Comparison of ENCODE assay signal across 8 cellular contexts in genomic region chr4:102620697-102621497, GRCh38.
DNase-seq lines count a peak whose midpoint lies in the region; ATAC-seq and TF ChIP-seq lines count a peak whose summit lies in the region.

No MANE protein-coding gene starts in this region.

- H3K9me3 ChIP-seq in stomach, result no peaks in the 10 kb centered on the region

- H3K27ac ChIP-seq in stomach, result peak overlapping the region; percentile 71 to 84 (median 79)

- no peak for TF ChIP-seq EP300 in stomach (IDR thresholded peaks at IDR 0.05)

- peak; percentile 43 for TF ChIP-seq CTCF in GM12864 (IDR thresholded peaks at IDR 0.05; ENCODE audit: low read depth, low read length, missing control alignments)
- TF ChIP-seq CTCF in stomach (IDR thresholded peaks at IDR 0.05), result peak in 4 of 7 experiments; percentile 11 to 70 (median 42)

- TF ChIP-seq POLR2A in stomach (IDR thresholded peaks at IDR 0.05), result no peak

- H3K27me3 ChIP-seq in stomach, result no peaks in the 10 kb centered on the region

- intact Hi-C loops in stomach (cut with DNase I; ENCODE audit: low total_unique reads), result loop anchor here (10.0 kb wide), 2 partner anchors 166 to 384 kb away; no protein-coding TSS in a partner anchor

- DNase-seq in AML-193 (lab: John Stamatoyannopoulos, UW), result peak; percentile 30 to 34
- no peak for DNase-seq in GM12864 (ENCODE audit: low read depth)
- peak; percentile 13 for DNase-seq in NCI-H748 treated with DMSO at 0.1 percent for 48 hours (lab: John Stamatoyannopoulos, UW)
- peak; percentile 70 for DNase-seq in brain pericyte (ENCODE audit: low read depth, low spot score)
- DNase-seq in islet precursor cell, result peak; percentile 78
- peak; percentile 58 for DNase-seq in stomach

- H3K36me3 ChIP-seq in stomach, result peaks cover 0 to 15% (median 14%) of the 10 kb centered on the region in 4 donors

- ATAC-seq in HG03103 (IDR thresholded peaks at IDR 0.05; ENCODE audit: low read depth, unreplicated experiment) (peak; percentile 44), HG03460 (IDR thresholded peaks at IDR 0.05; ENCODE audit: unreplicated experiment) (no peak)

- H3K4me1 ChIP-seq in stomach, result peaks cover 8 to 26% (median 13%) of the 10 kb centered on the region in 4 donors

- H3K4me3 ChIP-seq in GM12864 (ENCODE audit: low read depth, low read length) (no peak overlapping the region), stomach (peak overlapping the region; percentile 14 to 21 (median 18))

- 34 to 45% (median 43%) methylated on average over 8 of the region's 8 CpGs for WGBS in stomach, 5 donors
